In genomic region chr20:2652724-2653510, GRCh38 we compare ENCODE assay signal across 1 cellular context.
TF ChIP-seq lines count a peak whose summit lies in the region.

No MANE protein-coding gene starts in this region.

TF ChIP-seq in K562, 482 proteins besides CTCF, POLR2A, EP300 and RAD21 (continued from another document):
- peak; percentile 86 for TF ChIP-seq MGA (IDR thresholded peaks at IDR 0.05)
- peak; percentile 39; the same call in 1 of the 2 replicates for TF ChIP-seq ZBTB7A (IDR thresholded peaks at IDR 0.05; ENCODE audit: borderline replicate concordance, control insufficient read depth, low read depth, low read length)
- TF ChIP-seq NR2C2 (CRISPR knock-in tag; IDR thresholded peaks at IDR 0.05): peak; percentile 75
- no peak for TF ChIP-seq NR2C2 (tag; IDR thresholded peaks at IDR 0.05)
- TF ChIP-seq BRD4 (IDR thresholded peaks at IDR 0.05): peak; percentile 58; the same call in 1 of the 2 replicates
- peak; percentile 87 for TF ChIP-seq MYC (IDR thresholded peaks at IDR 0.05; ENCODE audit: low read depth, low read length)
- TF ChIP-seq MYC (CRISPR knock-in tag; IDR thresholded peaks at IDR 0.05; ENCODE audit: borderline replicate concordance, low read depth): peak; percentile 95; the same call in 1 of the 2 replicates
- peak; percentile 81 for TF ChIP-seq GTF2E2 (tag; IDR thresholded peaks at IDR 0.05)
- TF ChIP-seq NR3C1 (CRISPR knock-in tag; IDR thresholded peaks at IDR 0.05): 0 out of 2 replicates have a peak, but pooled peaks have one; percentile 36
- TF ChIP-seq MAZ (CRISPR knock-in tag; conservative IDR thresholded peaks at IDR 0.05 in 1 of 2, IDR thresholded peaks at IDR 0.05 in 1 of 2): peak in 1 of 2 experiments; percentile 40; a peak in 2 of 4 replicates
- peak; percentile 73 for TF ChIP-seq ZFX (CRISPR knock-in tag; IDR thresholded peaks at IDR 0.05)
- no peak for TF ChIP-seq CBX2 (IDR thresholded peaks at IDR 0.05; ENCODE audit: insufficient read depth, low read length, poor library complexity, severe bottlenecking)
- peak; percentile 89 for TF ChIP-seq USF1 (CRISPR knock-in tag; IDR thresholded peaks at IDR 0.05)
- no peak for TF ChIP-seq POLR3G (IDR thresholded peaks at IDR 0.05; ENCODE audit: extremely low read depth, insufficient read length, insufficient replicate concordance)
- TF ChIP-seq, protein P1, sequence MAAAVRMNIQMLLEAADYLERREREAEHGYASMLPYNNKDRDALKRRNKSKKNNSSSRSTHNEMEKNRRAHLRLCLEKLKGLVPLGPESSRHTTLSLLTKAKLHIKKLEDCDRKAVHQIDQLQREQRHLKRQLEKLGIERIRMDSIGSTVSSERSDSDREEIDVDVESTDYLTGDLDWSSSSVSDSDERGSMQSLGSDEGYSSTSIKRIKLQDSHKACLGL (CRISPR knock-in tag; IDR thresholded peaks at IDR 0.05; ENCODE audit: borderline replicate concordance, poor library complexity, severe bottlenecking): peak; percentile 48
- TF ChIP-seq PHF20 (IDR thresholded peaks at IDR 0.05; ENCODE audit: partially characterized antibody): no peak
- TF ChIP-seq, protein P2, sequence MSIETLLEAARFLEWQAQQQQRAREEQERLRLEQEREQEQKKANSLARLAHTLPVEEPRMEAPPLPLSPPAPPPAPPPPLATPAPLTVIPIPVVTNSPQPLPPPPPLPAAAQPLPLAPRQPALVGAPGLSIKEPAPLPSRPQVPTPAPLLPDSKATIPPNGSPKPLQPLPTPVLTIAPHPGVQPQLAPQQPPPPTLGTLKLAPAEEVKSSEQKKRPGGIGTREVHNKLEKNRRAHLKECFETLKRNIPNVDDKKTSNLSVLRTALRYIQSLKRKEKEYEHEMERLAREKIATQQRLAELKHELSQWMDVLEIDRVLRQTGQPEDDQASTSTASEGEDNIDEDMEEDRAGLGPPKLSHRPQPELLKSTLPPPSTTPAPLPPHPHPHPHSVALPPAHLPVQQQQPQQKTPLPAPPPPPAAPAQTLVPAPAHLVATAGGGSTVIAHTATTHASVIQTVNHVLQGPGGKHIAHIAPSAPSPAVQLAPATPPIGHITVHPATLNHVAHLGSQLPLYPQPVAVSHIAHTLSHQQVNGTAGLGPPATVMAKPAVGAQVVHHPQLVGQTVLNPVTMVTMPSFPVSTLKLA (conservative IDR thresholded peaks at IDR 0.05): peak; percentile 96
- no peak for TF ChIP-seq KHSRP (IDR thresholded peaks at IDR 0.05)
- no peak for TF ChIP-seq ZBTB33 (CRISPR knock-in tag; IDR thresholded peaks at IDR 0.05)
- TF ChIP-seq PHF8 (IDR thresholded peaks at IDR 0.05; ENCODE audit: borderline replicate concordance, low read length): peak; percentile 24; the same call in 1 of the 2 replicates
- no peak for TF ChIP-seq HOXB6 (CRISPR knock-in tag; IDR thresholded peaks at IDR 0.05; ENCODE audit: borderline replicate concordance)
- no peak; the same call in 1 of the 2 replicates for TF ChIP-seq MXI1 (IDR thresholded peaks at IDR 0.05; ENCODE audit: low read depth, low read length)
- TF ChIP-seq RAD51 (IDR thresholded peaks at IDR 0.05; ENCODE audit: borderline replicate concordance, low read depth): peak; percentile 66
- peak; percentile 21 for TF ChIP-seq PRPF4 (IDR thresholded peaks at IDR 0.05; ENCODE audit: insufficient read depth, low read depth, low read length, poor library complexity, severe bottlenecking)
- TF ChIP-seq SNRNP70 (optimal IDR thresholded peaks at IDR 0.05; ENCODE audit: low read depth, low read length): peak; percentile 27
- no peak for TF ChIP-seq SLC30A9 (CRISPR knock-in tag; IDR thresholded peaks at IDR 0.05)
- 0 out of 2 replicates have a peak, but pooled peaks have one; percentile 30 for TF ChIP-seq ZBTB17 (CRISPR knock-in tag; IDR thresholded peaks at IDR 0.05)
- TF ChIP-seq FUS (optimal IDR thresholded peaks at IDR 0.05; ENCODE audit: low read depth, low read length): peak; percentile 17
- peak; percentile 56; the same call in 1 of the 2 replicates for TF ChIP-seq FOXK1 (CRISPR knock-in tag; IDR thresholded peaks at IDR 0.05; ENCODE audit: borderline replicate concordance)
- TF ChIP-seq, protein P3, sequence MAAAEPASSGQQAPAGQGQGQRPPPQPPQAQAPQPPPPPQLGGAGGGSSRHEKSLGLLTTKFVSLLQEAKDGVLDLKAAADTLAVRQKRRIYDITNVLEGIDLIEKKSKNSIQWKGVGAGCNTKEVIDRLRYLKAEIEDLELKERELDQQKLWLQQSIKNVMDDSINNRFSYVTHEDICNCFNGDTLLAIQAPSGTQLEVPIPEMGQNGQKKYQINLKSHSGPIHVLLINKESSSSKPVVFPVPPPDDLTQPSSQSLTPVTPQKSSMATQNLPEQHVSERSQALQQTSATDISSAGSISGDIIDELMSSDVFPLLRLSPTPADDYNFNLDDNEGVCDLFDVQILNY (CRISPR knock-in tag; IDR thresholded peaks at IDR 0.05): 0 out of 2 replicates have a peak, but pooled peaks have one; percentile 52
- TF ChIP-seq ERF (CRISPR knock-in tag; IDR thresholded peaks at IDR 0.05): peak; percentile 61; the same call in 1 of the 2 replicates
- TF ChIP-seq CBFA2T2 (conservative IDR thresholded peaks at IDR 0.05): 0 out of 2 replicates have a peak, but pooled peaks have one; percentile 4
- TF ChIP-seq MAX (CRISPR knock-in tag; IDR thresholded peaks at IDR 0.05): peak; percentile 90
TF ChIP-seq in K562: peak in this region for 50.
